In the genomic region with DNA sequence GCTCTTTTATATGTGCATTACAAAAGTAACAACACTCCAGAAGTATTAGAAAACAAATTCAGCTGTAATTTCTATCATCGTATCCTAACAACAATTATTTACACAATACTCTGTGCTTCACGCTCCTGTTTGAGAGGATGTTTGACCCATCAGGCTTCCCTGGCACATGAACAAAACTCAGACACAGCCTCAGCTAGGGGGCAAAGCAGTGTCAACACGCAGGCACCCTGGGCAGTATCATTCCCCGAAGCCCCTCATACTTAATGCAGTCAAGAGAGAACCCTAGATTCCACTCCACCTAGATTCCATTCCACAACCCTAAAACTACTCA, we compare ENCODE assay signal across 13 cellular contexts. TPM values are rescaled to one million over a fixed set of nuclear protein-coding genes. Genes with fewer than 3 reads are reported as not detected.
DNase-seq lines count a peak whose midpoint lies in the region; ATAC-seq and TF ChIP-seq lines count a peak whose summit lies in the region.
"Had no signal": no experiment of that assay in that cellular context is flagged by ENCODE, and none has a peak within 500 bp of the region (broad histone marks: within the 10 kb centered on the region; RNA-seq: fewer than 3 reads in every experiment).

No MANE protein-coding gene starts in this region.

- H3K27ac ChIP-seq in 22Rv1: no peak overlapping the region
- no peak overlapping the region for H3K27ac ChIP-seq in GM23338 (ENCODE audit: low read depth)
- no peak overlapping the region for H3K27ac ChIP-seq in thyroid gland
- H3K27ac ChIP-seq: SK-N-MC had no signal

- H3K9me3 Mint-ChIP-seq in GM23338: no peaks in the 10 kb centered on the region
- H3K9me3 Mint-ChIP-seq in activated CD8-positive, alpha-beta T cell treated with anti-CD3 and anti-CD28 coated beads, Interleukin-2, amount 10 ng/mL, durations not matched to agents 7 days and 5 days (ENCODE audit: insufficient read depth): no peaks in the 10 kb centered on the region
- H3K9me3 Mint-ChIP-seq in mesothelial cell of epicardium: no peaks in the 10 kb centered on the region
- H3K9me3 Mint-ChIP-seq: activated CD4-positive, alpha-beta memory T cell treated with anti-CD3 and anti-CD28 coated beads for 36 hours; activated T-cell treated with anti-CD3 and anti-CD28 coated beads, Interleukin-2, amount 50 U/mL, for 72 hours; H9; stimulated activated memory B cell treated with anti-CD40 and anti-IgM and Interleukin-4, amounts not matched to agents 10 μg/mL and 1 μg/mL and 100 μg/mL, for 72 hours had no signal

- TF ChIP-seq CTCF in 22Rv1 (IDR thresholded peaks at IDR 0.05) (peak; percentile 84), GM23338 (conservative IDR thresholded peaks at IDR 0.05; ENCODE audit: low read depth in 2 of 2) (peak in 1 of 2 experiments; percentile 2; a peak in 1 of 4 replicates), mesothelial cell of epicardium (IDR thresholded peaks at IDR 0.05; ENCODE audit: unreplicated experiment) (peak; percentile 14), BE2C (IDR thresholded peaks at IDR 0.05; ENCODE audit: low read depth, low read length) (no peak), thyroid gland (IDR thresholded peaks at IDR 0.05) (no peak)

- H4K20me1 ChIP-seq in GM23338 (replicated peaks; ENCODE audit: insufficient read depth): no peaks in the 10 kb centered on the region

- ATAC-seq in GM23338: no peak
- ATAC-seq in activated CD8-positive, alpha-beta T cell treated with anti-CD3 and anti-CD28 coated beads, Interleukin-2, amount 10 ng/mL, durations not matched to agents 7 days and 5 days: no peak
- ATAC-seq: stimulated activated memory B cell treated with anti-CD40 and anti-IgM and Interleukin-4, amounts not matched to agents 10 μg/mL and 1 μg/mL and 100 μg/mL, for 72 hours had no signal

- H3K4me3 ChIP-seq in GM23338: no peak overlapping the region
- no peak overlapping the region for H3K4me3 ChIP-seq in BE2C (ENCODE audit: low read depth, low read length)
- H3K4me3 ChIP-seq in thyroid gland (replicated peaks in 1 of 3): no peak overlapping the region
- H3K4me3 ChIP-seq: SK-N-MC had no signal

- H3K9me2 ChIP-seq in GM23338 (ENCODE audit: insufficient read depth): no peaks in the 10 kb centered on the region

- peaks cover 14% of the 10 kb centered on the region; the same call in 1 of the 2 replicates for H3K4me1 ChIP-seq in GM23338 (ENCODE audit: insufficient read depth)
- no peaks in the 10 kb centered on the region; the same call in 1 of the 2 replicates for H3K4me1 ChIP-seq in BE2C
- H3K4me1 ChIP-seq in thyroid gland: peaks cover 25 to 32% of the 10 kb centered on the region in 2 donors

- POLR2A ChIA-PET in activated CD8-positive, alpha-beta T cell treated with anti-CD3 and anti-CD28 coated beads, Interleukin-2, amount 10 ng/mL, durations not matched to agents 7 days and 5 days (lab: Charles Lee): no interaction called here

- H3K36me3 Mint-ChIP-seq in GM23338 (ENCODE audit: low read depth) (no peaks in the 10 kb centered on the region), mesothelial cell of epicardium (peaks cover 4% of the 10 kb centered on the region)
- H3K36me3 Mint-ChIP-seq in activated CD8-positive, alpha-beta T cell treated with anti-CD3 and anti-CD28 coated beads, Interleukin-2, amount 10 ng/mL, durations not matched to agents 7 days and 5 days (ENCODE audit: low read depth): no peaks in the 10 kb centered on the region
- H3K36me3 Mint-ChIP-seq: activated CD4-positive, alpha-beta memory T cell treated with anti-CD3 and anti-CD28 coated beads for 36 hours; stimulated activated memory B cell treated with anti-CD40 and anti-IgM and Interleukin-4, amounts not matched to agents 10 μg/mL and 1 μg/mL and 100 μg/mL, for 72 hours had no signal

- H2AFZ ChIP-seq in GM23338: no peak overlapping the region

- no peaks in the 10 kb centered on the region for H3K79me2 ChIP-seq in GM23338 (replicated peaks; ENCODE audit: insufficient read depth)

- H3K27me3 ChIP-seq in GM23338 (ENCODE audit: insufficient read depth) (no peaks in the 10 kb centered on the region), BE2C (no peaks in the 10 kb centered on the region), thyroid gland (no peaks in the 10 kb centered on the region)

- CTCF ChIA-PET in activated CD8-positive, alpha-beta T cell treated with anti-CD3 and anti-CD28 coated beads, Interleukin-2, amount 10 ng/mL, durations not matched to agents 7 days and 5 days (lab: Charles Lee): interaction anchor here (1.0 to 4.3 kb wide), 11 partner anchors 10 to 753 kb away, joined by 3 to 36 read pairs (median 5); a partner anchor contains a TSS

- H3K4me2 ChIP-seq in GM23338: no peak overlapping the region

- H3F3A ChIP-seq in GM23338 (replicated peaks; ENCODE audit: low read depth): no peaks in the 10 kb centered on the region; the same call in 1 of the 2 replicates

- no peaks in the 10 kb centered on the region for H3K36me3 ChIP-seq in GM23338 (ENCODE audit: insufficient read depth)
- H3K36me3 ChIP-seq in BE2C: no peaks in the 10 kb centered on the region
- H3K36me3 ChIP-seq in thyroid gland: no peaks in the 10 kb centered on the region

- WGBS in thyroid gland, 2 donors: 78 to 84% methylated on average over 4 of the region's 4 CpGs

- H3K4me3 Mint-ChIP-seq in GM23338 (no peak overlapping the region), mesothelial cell of epicardium (no peak overlapping the region)
- no peak overlapping the region for H3K4me3 Mint-ChIP-seq in activated CD8-positive, alpha-beta T cell treated with anti-CD3 and anti-CD28 coated beads, Interleukin-2, amount 10 ng/mL, durations not matched to agents 7 days and 5 days
- H3K4me3 Mint-ChIP-seq: activated CD4-positive, alpha-beta memory T cell treated with anti-CD3 and anti-CD28 coated beads for 36 hours; activated T-cell treated with anti-CD3 and anti-CD28 coated beads, Interleukin-2, amount 50 U/mL, for 72 hours; H9; stimulated activated memory B cell treated with anti-CD40 and anti-IgM and Interleukin-4, amounts not matched to agents 10 μg/mL and 1 μg/mL and 100 μg/mL, for 72 hours had no signal

- peak overlapping the region; percentile 43; the same call in 1 of the 2 replicates for H3K27ac Mint-ChIP-seq in GM23338
- peak overlapping the region; percentile 1 for H3K27ac Mint-ChIP-seq in activated CD8-positive, alpha-beta T cell treated with anti-CD3 and anti-CD28 coated beads, Interleukin-2, amount 10 ng/mL, durations not matched to agents 7 days and 5 days
- no peak overlapping the region for H3K27ac Mint-ChIP-seq in mesothelial cell of epicardium
- H3K27ac Mint-ChIP-seq: activated CD4-positive, alpha-beta memory T cell treated with anti-CD3 and anti-CD28 coated beads for 36 hours; activated T-cell treated with anti-CD3 and anti-CD28 coated beads, Interleukin-2, amount 50 U/mL, for 72 hours; stimulated activated memory B cell treated with anti-CD40 and anti-IgM and Interleukin-4, amounts not matched to agents 10 μg/mL and 1 μg/mL and 100 μg/mL, for 72 hours had no signal

- intact Hi-C loops in thyroid gland (cut with DNase I): loop anchor here (5.0 to 10.0 kb wide), 3 partner anchors 70 to 760 kb away; a partner anchor contains a TSS

- TF ChIP-seq POLR2A in thyroid gland (IDR thresholded peaks at IDR 0.05): no peak

- no peaks in the 10 kb centered on the region for H3K9me3 ChIP-seq in BE2C
- H3K9me3 ChIP-seq in thyroid gland: no peaks in the 10 kb centered on the region

- H3K27me3 Mint-ChIP-seq in GM23338 (ENCODE audit: insufficient read depth, low read depth, poor library complexity) (peaks cover 16% of the 10 kb centered on the region), mesothelial cell of epicardium (ENCODE audit: low read depth) (no peaks in the 10 kb centered on the region)
- peaks cover 12% of the 10 kb centered on the region for H3K27me3 Mint-ChIP-seq in activated CD8-positive, alpha-beta T cell treated with anti-CD3 and anti-CD28 coated beads, Interleukin-2, amount 10 ng/mL, durations not matched to agents 7 days and 5 days (ENCODE audit: low read depth)
- H3K27me3 Mint-ChIP-seq: activated CD4-positive, alpha-beta memory T cell treated with anti-CD3 and anti-CD28 coated beads for 36 hours had no signal

- DNase-seq in GM23338 (ENCODE audit: low spot score): no peak
- DNase-seq in activated CD8-positive, alpha-beta T cell treated with anti-CD3 and anti-CD28 coated beads, Interleukin-2, amount 10 ng/mL, durations not matched to agents 7 days and 5 days: no peak
- no peak for DNase-seq in mesothelial cell of epicardium (ENCODE audit: low spot score in 2 of 2, unreplicated experiment in 2 of 2)
- no peak for DNase-seq in EL
- no peak for DNase-seq in BE2C
- DNase-seq in NOMO-1 (lab: John Stamatoyannopoulos, UW; ENCODE audit: unreplicated experiment in 2 of 2): no peak
- DNase-seq in thyroid gland: no peak

- peaks cover 25% of the 10 kb centered on the region for H3K4me1 Mint-ChIP-seq in GM23338
- peaks cover 24% of the 10 kb centered on the region for H3K4me1 Mint-ChIP-seq in activated CD8-positive, alpha-beta T cell treated with anti-CD3 and anti-CD28 coated beads, Interleukin-2, amount 10 ng/mL, durations not matched to agents 7 days and 5 days (ENCODE audit: low read depth)
- peaks cover 41% of the 10 kb centered on the region for H3K4me1 Mint-ChIP-seq in mesothelial cell of epicardium

TF ChIP-seq in GM23338, 12 proteins besides CTCF, POLR2A, EP300 and RAD21 (continues in another document):
- no peak for TF ChIP-seq JUNB (IDR thresholded peaks at IDR 0.05; ENCODE audit: unreplicated experiment)
- TF ChIP-seq POLR2AphosphoS5 (IDR thresholded peaks at IDR 0.05; ENCODE audit: low read depth): no peak
- no peak for TF ChIP-seq STAT1 (IDR thresholded peaks at IDR 0.05; ENCODE audit: unreplicated experiment)
- no peak for TF ChIP-seq NANOG (IDR thresholded peaks at IDR 0.05; ENCODE audit: borderline replicate concordance)
- TF ChIP-seq ZNF331 (CRISPR knock-in tag; IDR thresholded peaks at IDR 0.05; ENCODE audit: low read depth): no peak
- no peak for TF ChIP-seq ZNF114 (CRISPR knock-in tag; IDR thresholded peaks at IDR 0.05)
- no peak for TF ChIP-seq CREB1 (CRISPR knock-in tag; IDR thresholded peaks at IDR 0.05; ENCODE audit: low read depth)

RNA-seq across cellular contexts. Expression of a gene that starts 15.4 kb away (rescaled TPM):
- total RNA-seq in GM23338 (2014; rRNA removed; shearing (Covaris generic)): 4.0 and 5.1 TPM in 2 replicates
- polyA plus RNA-seq in GM23338 (2016; fragmentation: Nextera tagmentation; extraction: Ambion mirVana): 4.4 and 5.8 TPM in 2 replicates
- under 1 TPM in 1 of 2 experiments, not detected in 1; 0.13 TPM for total RNA-seq in activated CD8-positive, alpha-beta T cell treated with anti-CD3 and anti-CD28 coated beads, Interleukin-2, amount 10 ng/mL, durations not matched to agents 7 days and 5 days
- total RNA-seq in mesothelial cell of epicardium (15.4 to 17.2 TPM (median 16.6 TPM) in 3 replicates), thyroid gland (10 to 100 TPM; 15.3 to 59.0 (median 37.5) TPM)
- polyA plus RNA-seq in BE2C (2012; ENCODE audit: insufficient read depth, insufficient read length, low read depth): 11.1 TPM

RNA-seq across cellular contexts. Expression of a gene that starts 22.2 kb away (rescaled TPM):
- 12.6 and 13.7 TPM in 2 replicates for total RNA-seq in GM23338 (2014; rRNA removed; shearing (Covaris generic))
- 11.3 and 14.5 TPM in 2 replicates for polyA plus RNA-seq in GM23338 (2016; fragmentation: Nextera tagmentation; extraction: Ambion mirVana)
- 10 to 100 TPM; 18.8 to 21.2 TPM for total RNA-seq in activated CD8-positive, alpha-beta T cell treated with anti-CD3 and anti-CD28 coated beads, Interleukin-2, amount 10 ng/mL, durations not matched to agents 7 days and 5 days
- 11.0 to 13.4 TPM (median 13.3 TPM) in 3 replicates for total RNA-seq in mesothelial cell of epicardium
- polyA plus RNA-seq in BE2C (2012; ENCODE audit: insufficient read depth, insufficient read length, low read depth): 11.9 TPM
- 10 to 100 TPM; 10.3 to 23.7 (median 19.6) TPM for total RNA-seq in thyroid gland

Comparison
In these comparisons a context has a peak if more than half of its experiments do, and no peak if none do; other contexts are left out.
1. CTCF ChIP-seq: peak in 22Rv1 (single experiment) and mesothelial cell of epicardium (single experiment); none in BE2C (single experiment) and thyroid gland (0 of 6).